ENCODE assay signal across 2 cellular contexts in genomic region chr6:130997061-130997753, GRCh38.
TF ChIP-seq lines count a peak whose summit lies in the region.

No MANE protein-coding gene starts in this region.

TF ChIP-seq in A549, 52 proteins besides CTCF, POLR2A, EP300 and RAD21 (continued from another document):
- no peak for TF ChIP-seq PBX3 (IDR thresholded peaks at IDR 0.05)

TF ChIP-seq in K562, 482 proteins besides CTCF, POLR2A, EP300 and RAD21 (continued from another document):
- no peak for TF ChIP-seq GTF3C2 (IDR thresholded peaks at IDR 0.05; ENCODE audit: borderline replicate concordance, extremely low read depth, insufficient read length)
- TF ChIP-seq EWSR1 (IDR thresholded peaks at IDR 0.05; ENCODE audit: borderline replicate concordance, low read depth, partially characterized antibody), result no peak
